ENCODE assay signal across 9 cellular contexts in genomic region chr19:20238025-20238623, GRCh38.
DNase-seq lines count a peak whose midpoint lies in the region; ATAC-seq and TF ChIP-seq lines count a peak whose summit lies in the region.
"Had no signal": no experiment of that assay in that cellular context is flagged by ENCODE, and none has a peak within 500 bp of the region (broad histone marks: within the 10 kb centered on the region; RNA-seq: fewer than 3 reads in every experiment).

No MANE protein-coding gene starts in this region.

- H3K9ac ChIP-seq in MM.1S (ENCODE audit: low read length): peak overlapping the region; percentile 40; the same call in 1 of the 2 replicates

- peak overlapping the region; percentile 60 for H3K4me2 ChIP-seq in MM.1S (ENCODE audit: low read depth, low read length)

- H3K4me3 ChIP-seq in BE2C (ENCODE audit: low read depth, low read length) (peak overlapping the region; percentile 91), MM.1S (ENCODE audit: low read length) (peak overlapping the region; percentile 65)

- TF ChIP-seq CTCF in BE2C (IDR thresholded peaks at IDR 0.05; ENCODE audit: low read depth, low read length) (no peak), MM.1S (IDR thresholded peaks at IDR 0.05; ENCODE audit: low read length) (no peak)

- no peaks in the 10 kb centered on the region for H3K79me2 ChIP-seq in MM.1S (ENCODE audit: low read length)

- DNase-seq in BE2C (peak; percentile 94), MM.1S (peak; percentile 72), cerebellar cortex (ENCODE audit: low spot score) (peak; percentile 85), islet precursor cell (peak; percentile 98)
- peak; percentile 83 to 90 for DNase-seq in stimulated activated CD4-positive, alpha-beta T cell treated with anti-CD3 and anti-CD28 coated beads, Interleukin-12 subunit alpha, Interleukin-12 subunit beta, amount 100 ng/mL, for 24 hours (ENCODE audit: low read depth in 2 of 2)

- no peaks in the 10 kb centered on the region for H3F3A ChIP-seq in MM.1S (ENCODE audit: insufficient read depth, low read length)

- H3K9me3 ChIP-seq in BE2C: no peaks in the 10 kb centered on the region
- H3K9me3 ChIP-seq in MM.1S (replicated peaks; ENCODE audit: insufficient read depth, low read length): no peaks in the 10 kb centered on the region

- H4K20me1 ChIP-seq in MM.1S (ENCODE audit: insufficient read depth, low read length): no peaks in the 10 kb centered on the region

- H3K36me3 ChIP-seq in BE2C: peaks cover 3% of the 10 kb centered on the region
- no peaks in the 10 kb centered on the region for H3K36me3 ChIP-seq in MM.1S (replicated peaks; ENCODE audit: insufficient read depth, low read length)

- no peaks in the 10 kb centered on the region for H3K9me2 ChIP-seq in MM.1S (replicated peaks; ENCODE audit: insufficient read depth, low read length)

- H3K27me3 ChIP-seq in BE2C (no peaks in the 10 kb centered on the region), MM.1S (replicated peaks; ENCODE audit: insufficient read depth, low read length) (no peaks in the 10 kb centered on the region)

- H2AFZ ChIP-seq in MM.1S (ENCODE audit: low read length): peak overlapping the region; percentile 82

- H3K4me1 ChIP-seq in BE2C: no peaks in the 10 kb centered on the region
- no peaks in the 10 kb centered on the region for H3K4me1 ChIP-seq in MM.1S (ENCODE audit: low read length)

- no peak overlapping the region for H3K27ac ChIP-seq in MM.1S (ENCODE audit: low read length)
- H3K27ac ChIP-seq: HL-60 had no signal

- ATAC-seq in GM19463 (IDR thresholded peaks at IDR 0.05; ENCODE audit: unreplicated experiment) (peak; percentile 83), HG02610 (IDR thresholded peaks at IDR 0.05; ENCODE audit: unreplicated experiment) (no peak)
- peak; percentile 97 to 98 for ATAC-seq in activated CD4-positive, CD25-positive, alpha-beta regulatory T cell treated with anti-CD3 and anti-CD28 coated beads, Interleukin-2, amount 50 U/mL, for 24 hours
